In the genomic region with DNA sequence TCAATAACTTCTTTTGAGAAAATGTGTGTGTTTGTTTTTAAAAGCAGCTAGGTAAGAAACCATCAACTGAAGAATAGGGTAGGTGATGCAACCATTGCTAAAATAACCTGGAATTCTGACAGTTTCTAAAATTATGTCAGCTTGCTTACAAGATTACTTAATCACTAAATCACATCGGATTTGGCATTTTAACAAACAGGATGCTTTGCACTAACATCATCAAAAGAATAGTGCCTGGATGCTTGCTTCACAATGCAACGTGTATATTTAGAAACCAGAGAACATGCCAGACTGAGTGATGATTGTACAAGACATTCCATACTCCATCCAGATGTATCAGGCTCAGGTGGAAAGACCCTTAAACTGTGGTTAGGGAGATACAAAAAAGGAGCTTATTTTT, we compare ENCODE assay signal across 21 cellular contexts. TPM values are rescaled to one million over a fixed set of nuclear protein-coding genes. Genes with fewer than 3 reads are reported as not detected.
DNase-seq lines count a peak whose midpoint lies in the region; ATAC-seq and TF ChIP-seq lines count a peak whose summit lies in the region.
"Had no signal": no experiment of that assay in that cellular context is flagged by ENCODE, and none has a peak within 500 bp of the region (broad histone marks: within the 10 kb centered on the region; RNA-seq: fewer than 3 reads in every experiment).

No MANE protein-coding gene starts in this region.

- TF ChIP-seq RAD21 in HCT116 (IDR thresholded peaks at IDR 0.05; ENCODE audit: low read depth) = no peak

- TF ChIP-seq POLR2A in HCT116 (IDR thresholded peaks at IDR 0.05; ENCODE audit: borderline replicate concordance, extremely low read depth, insufficient read depth, insufficient read length) = no peak

- CTCF ChIA-PET in HCT116 (lab: Charles Lee) = no interaction called here

- RAD21 ChIA-PET in HCT116 (lab: Charles Lee; ENCODE audit: low non-redundant PET in 1 of 2, low total read pairs in 2 of 2, uncharacterized antibody in 2 of 2, unreplicated experiment in 2 of 2) = no interaction called here

- no peaks in the 10 kb centered on the region for H3K9me2 ChIP-seq in HCT116 (ENCODE audit: insufficient read depth)

- intact Hi-C loops in HCT116 (cut with micrococcal nuclease) = loop anchor here (10.0 kb wide), 1 partner anchor 214 kb away; no protein-coding TSS in a partner anchor
- intact Hi-C loops in left ventricle myocardium superior (cut with micrococcal nuclease) = no loop called here

- ATAC-seq in HCT116 (no peak), left ventricle myocardium superior (peak; percentile 75), GM21360 (IDR thresholded peaks at IDR 0.05; ENCODE audit: unreplicated experiment) (no peak), GM18517 (IDR thresholded peaks at IDR 0.05; ENCODE audit: unreplicated experiment) (no peak)

- H3K4me3 ChIP-seq in HCT116 (replicated peaks in 1 of 2; ENCODE audit: low read depth in 1 of 2, low read length in 2 of 2) (no peak overlapping the region), choroid plexus epithelial cell (ENCODE audit: low read depth, low read length) (no peak overlapping the region)
- H3K4me3 ChIP-seq: MG63, Peyer's patch, suprapubic skin had no signal

- no peaks in the 10 kb centered on the region for H3K9me3 ChIP-seq in HCT116 (ENCODE audit: control insufficient read depth in 1 of 2, insufficient read depth in 1 of 2, low read depth in 1 of 2, low read length in 2 of 2)
- H3K9me3 ChIP-seq: MG63, Peyer's patch, suprapubic skin had no signal

- peaks cover 75% of the 10 kb centered on the region for H3K79me2 ChIP-seq in HCT116 (ENCODE audit: insufficient read depth, low read length)

- POLR2A ChIA-PET in HCT116 (lab: Charles Lee) = no interaction called here

- TF ChIP-seq CTCF in AG09319 (IDR thresholded peaks at IDR 0.05; ENCODE audit: low read depth, low read length) (no peak), HCT116 (IDR thresholded peaks at IDR 0.05 in 2 of 3, conservative IDR thresholded peaks at IDR 0.05 in 1 of 3; ENCODE audit: borderline replicate concordance in 1 of 3, insufficient read depth in 1 of 3, low read depth in 2 of 3, low read length in 2 of 3) (no peak), choroid plexus epithelial cell (conservative IDR thresholded peaks at IDR 0.05; ENCODE audit: low read depth, low read length) (no peak)

- no TSS peak for BruUV-seq in HCT116 (replicated peaks; lab: Mats Ljungman, UMichigan)

- no peak overlapping the region for H3K4me2 ChIP-seq in HCT116 (ENCODE audit: low read length)

- peaks cover 25 to 41% of the 10 kb centered on the region in 2 experiments for H3K4me1 ChIP-seq in HCT116 (ENCODE audit: control insufficient read depth in 1 of 2, insufficient read depth in 2 of 2, low read length in 2 of 2)
- H3K4me1 ChIP-seq: Peyer's patch had no signal

- H3K36me3 ChIP-seq in HCT116 (ENCODE audit: control insufficient read depth in 1 of 2, insufficient read depth in 2 of 2, low read length in 2 of 2) = no peaks in the 10 kb centered on the region
- H3K36me3 ChIP-seq: MG63, Peyer's patch, suprapubic skin had no signal

- DNase-seq in AG09319 (ENCODE audit: extremely low read depth, low read depth) (peak; percentile 29), HCT116 (ENCODE audit: low read depth, low spot score) (no peak), choroid plexus epithelial cell (ENCODE audit: low read depth) (peak; percentile 48), left ventricle myocardium superior (no peak), A172 (ENCODE audit: low spot score) (no peak), activated T-cell treated with anti-CD3 and anti-CD28 coated beads for 4 hours (no peak)
- DNase-seq: activated CD4-positive, alpha-beta T cell treated with anti-CD3 and anti-CD28 coated beads, Interleukin-2, amount 50 U/mL, for 1 hour; activated naive CD4-positive, alpha-beta T cell treated with anti-CD3 and anti-CD28 coated beads for 36 hours; cortex of kidney; kidney glomerular epithelial cell; MG63; NCI-H1694; nucleus accumbens; Peyer's patch; stimulated activated CD4-positive, alpha-beta T cell treated with anti-CD3 and anti-CD28 coated beads, Interleukin-4, amount 100 ng/mL, for 4 hours; stimulated activated CD8-positive, alpha-beta memory T cell treated with anti-CD3 and anti-CD28 coated beads, Interleukin-4, amount 100 ng/mL, for 48 hours; SW 1271 had no signal

- H3K27ac ChIP-seq in HCT116 (ENCODE audit: low read depth, low read length) = no peak overlapping the region
- H3K27ac ChIP-seq: epithelial cell of prostate, Peyer's patch, suprapubic skin had no signal

- no peak overlapping the region for H3K9ac ChIP-seq in HCT116 (ENCODE audit: low read length)

- H3K27me3 ChIP-seq in HCT116 (ENCODE audit: insufficient read depth, low read length) = no peaks in the 10 kb centered on the region
- H3K27me3 ChIP-seq: MG63, Peyer's patch, suprapubic skin had no signal

- no peak overlapping the region for H2AFZ ChIP-seq in HCT116 (ENCODE audit: low read depth, low read length, poor library complexity, severe bottlenecking)

- H4K20me1 ChIP-seq in HCT116 (ENCODE audit: insufficient read depth) = 0 out of 2 replicates have a peak, but pooled peaks cover 4% of the 10 kb centered on the region

TF ChIP-seq in HCT116, 20 proteins besides CTCF, POLR2A, EP300 and RAD21:
- TF ChIP-seq ZFX (IDR thresholded peaks at IDR 0.05) (no peak), TCF7L2 (IDR thresholded peaks at IDR 0.05; ENCODE audit: borderline replicate concordance, extremely low read depth, insufficient read depth, insufficient read length) (peak; percentile 46)

RNA-seq across cellular contexts. Expression of gene PAM, which starts 43.9 kb away (rescaled TPM):
- total RNA-seq in HCT116 (2021; ENCODE audit: unreplicated experiment) (257 TPM), left ventricle myocardium superior (1,055 TPM)
- 115 and 142 TPM in 2 replicates for polyA plus RNA-seq in HCT116 (2012)
- 190 and 218 TPM in 2 replicates for total RNA-seq in A172 (2014; rRNA removed; shearing (Covaris generic))

Comparison
In these comparisons a context has a peak if more than half of its experiments do, and no peak if none do; other contexts are left out.
1. DNase-seq: peak in AG09319 (single experiment) and choroid plexus epithelial cell (single experiment); none in HCT116 (single experiment), left ventricle myocardium superior (single experiment), A172 (single experiment) and activated T-cell treated with anti-CD3 and anti-CD28 coated beads for 4 hours (single experiment).